Comparison of ENCODE assay signal across 1 cellular context in genomic region chr4:10107111-10108091, GRCh38.
TF ChIP-seq lines count a peak whose summit lies in the region.

No MANE protein-coding gene starts in this region.

TF ChIP-seq in IMR-90, 13 proteins besides CTCF, POLR2A, EP300 and RAD21 (continued from another document):
- TF ChIP-seq FOS (IDR thresholded peaks at IDR 0.05; ENCODE audit: low read depth, low read length) (no peak), RFX5 (IDR thresholded peaks at IDR 0.05; ENCODE audit: low read depth, low read length) (no peak), SMC3 (IDR thresholded peaks at IDR 0.05; ENCODE audit: low read depth, low read length) (no peak), MAFK (IDR thresholded peaks at IDR 0.05; ENCODE audit: low read depth, low read length) (no peak), MXI1 (IDR thresholded peaks at IDR 0.05; ENCODE audit: borderline replicate concordance, low read depth, low read length) (no peak)
- TF ChIP-seq, protein P1, sequence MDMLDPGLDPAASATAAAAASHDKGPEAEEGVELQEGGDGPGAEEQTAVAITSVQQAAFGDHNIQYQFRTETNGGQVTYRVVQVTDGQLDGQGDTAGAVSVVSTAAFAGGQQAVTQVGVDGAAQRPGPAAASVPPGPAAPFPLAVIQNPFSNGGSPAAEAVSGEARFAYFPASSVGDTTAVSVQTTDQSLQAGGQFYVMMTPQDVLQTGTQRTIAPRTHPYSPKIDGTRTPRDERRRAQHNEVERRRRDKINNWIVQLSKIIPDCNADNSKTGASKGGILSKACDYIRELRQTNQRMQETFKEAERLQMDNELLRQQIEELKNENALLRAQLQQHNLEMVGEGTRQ (IDR thresholded peaks at IDR 0.05; ENCODE audit: low read depth, low read length) = no peak
